In the genomic region with DNA sequence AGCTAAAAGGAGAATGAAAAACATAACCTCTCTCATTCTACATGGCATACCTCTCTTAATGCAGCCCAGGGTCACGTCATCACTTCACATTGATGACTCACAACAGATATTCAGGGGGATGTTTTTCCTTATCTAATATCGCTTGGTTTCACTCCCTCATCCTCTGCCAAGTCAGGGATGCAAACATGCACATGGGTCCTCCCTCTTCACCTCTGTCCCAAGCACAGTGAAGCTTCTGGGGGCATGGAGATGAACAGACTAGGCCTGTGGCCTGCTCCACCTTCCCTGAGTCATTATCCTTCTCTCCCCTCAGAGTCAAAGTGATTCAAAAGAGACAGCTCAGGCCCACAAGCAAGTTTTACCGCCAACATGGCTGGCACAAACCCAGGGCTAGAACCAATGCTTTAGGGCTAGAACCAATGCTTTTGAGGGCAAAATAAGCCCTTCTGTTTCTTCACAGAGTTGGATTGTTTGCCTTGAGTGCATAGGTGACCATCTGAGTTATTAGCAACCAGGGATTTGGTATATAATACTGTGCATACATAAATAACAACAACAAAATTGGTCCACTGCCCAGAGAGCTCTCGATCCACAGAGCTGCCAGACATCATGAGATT, we compare ENCODE assay signal across 9 cellular contexts. TPM values are rescaled to one million over a fixed set of nuclear protein-coding genes. Genes with fewer than 3 reads are reported as not detected.
DNase-seq lines count a peak whose midpoint lies in the region; TF ChIP-seq lines count a peak whose summit lies in the region.
"Had no signal": no experiment of that assay in that cellular context is flagged by ENCODE, and none has a peak within 500 bp of the region (broad histone marks: within the 10 kb centered on the region; RNA-seq: fewer than 3 reads in every experiment).

No MANE protein-coding gene starts in this region.

- no peak overlapping the region for H2BK120ac ChIP-seq in mesendoderm (ENCODE audit: low read depth, low read length)

- no peak overlapping the region for H4K8ac ChIP-seq in mesendoderm (ENCODE audit: low read depth, low read length)

- H3K27me3 Mint-ChIP-seq in chondrocyte (ENCODE audit: low read depth) (no peaks in the 10 kb centered on the region), glutamatergic neuron (ENCODE audit: unreplicated experiment) (peaks cover 22% of the 10 kb centered on the region)
- peaks cover 24% of the 10 kb centered on the region for H3K27me3 Mint-ChIP-seq in activated naive CD4-positive, alpha-beta T cell treated with anti-CD3 and anti-CD28 coated beads, Interleukin-2, amount 10 ng/mL, durations not matched to agents 7 days and 5 days

- H2AK5ac ChIP-seq in mesendoderm (ENCODE audit: low read length): no peak overlapping the region

- DNase-seq in MG63 (peak; percentile 96), chondrocyte (ENCODE audit: low spot score) (no peak), myocyte (ENCODE audit: low read depth) (peak; percentile 50), mesendoderm (no peak), medulla oblongata (ENCODE audit: extremely low spot score) (no peak), glutamatergic neuron (no peak)
- DNase-seq in activated naive CD4-positive, alpha-beta T cell treated with anti-CD3 and anti-CD28 coated beads, Interleukin-2, amount 10 ng/mL, durations not matched to agents 7 days and 5 days: no peak

- H3K27ac Mint-ChIP-seq in chondrocyte (ENCODE audit: unreplicated experiment) (peak overlapping the region; percentile 96), glutamatergic neuron (ENCODE audit: unreplicated experiment) (no peak overlapping the region)
- H3K27ac Mint-ChIP-seq in activated naive CD4-positive, alpha-beta T cell treated with anti-CD3 and anti-CD28 coated beads, Interleukin-2, amount 10 ng/mL, durations not matched to agents 7 days and 5 days: no peak overlapping the region

- no peaks in the 10 kb centered on the region for H3K79me1 ChIP-seq in mesendoderm (ENCODE audit: low read length)

- H2BK15ac ChIP-seq in mesendoderm (replicated peaks; ENCODE audit: low read depth): no peak overlapping the region

- H3K27ac ChIP-seq in 22Rv1: peak overlapping the region; percentile 68; the same call in 1 of the 2 replicates
- no peak overlapping the region for H3K27ac ChIP-seq in mesendoderm (ENCODE audit: low read depth, low read length)

- no peak for TF ChIP-seq CTCF in 22Rv1 (IDR thresholded peaks at IDR 0.05)
- no peak for TF ChIP-seq CTCF in chondrocyte (IDR thresholded peaks at IDR 0.05)
- no peak for TF ChIP-seq CTCF in glutamatergic neuron (IDR thresholded peaks at IDR 0.05; ENCODE audit: partially characterized antibody, unreplicated experiment)

- H3K4me1 ChIP-seq in mesendoderm (ENCODE audit: control insufficient read depth, low read depth, low read length): peaks cover 9% of the 10 kb centered on the region

- H3K9me3 ChIP-seq in MG63: no peaks in the 10 kb centered on the region
- H3K9me3 ChIP-seq: mucosa of descending colon had no signal

- no CpG with 5 or more reads among the region's 4 CpGs for WGBS in mesendoderm (ENCODE audit: extremely low coverage, insufficient coverage, low lambda C conversion rate)

- H3K18ac ChIP-seq in mesendoderm (ENCODE audit: low read length): no peak overlapping the region

- CTCF ChIA-PET in activated naive CD4-positive, alpha-beta T cell treated with anti-CD3 and anti-CD28 coated beads, Interleukin-2, amount 10 ng/mL, durations not matched to agents 7 days and 5 days (lab: Charles Lee): interaction anchor here (1.4 to 5.3 kb wide), 4 partner anchors 24 to 96 kb away, joined by 4 to 34 read pairs (median 14); no protein-coding TSS in a partner anchor

- peaks cover 56% of the 10 kb centered on the region for H3K4me1 Mint-ChIP-seq in chondrocyte (ENCODE audit: low read depth)
- peaks cover 12% of the 10 kb centered on the region for H3K4me1 Mint-ChIP-seq in glutamatergic neuron (ENCODE audit: low read depth, unreplicated experiment)
- peaks cover 46% of the 10 kb centered on the region for H3K4me1 Mint-ChIP-seq in activated naive CD4-positive, alpha-beta T cell treated with anti-CD3 and anti-CD28 coated beads, Interleukin-2, amount 10 ng/mL, durations not matched to agents 7 days and 5 days

- no peak overlapping the region for H3K4me2 ChIP-seq in mesendoderm (ENCODE audit: low read length)

- no peaks in the 10 kb centered on the region for H3K79me2 ChIP-seq in mesendoderm (ENCODE audit: control insufficient read depth, insufficient read depth, low read length)

- no peak overlapping the region for H3K9ac ChIP-seq in mesendoderm (ENCODE audit: low read length)

- no peak overlapping the region for H2BK5ac ChIP-seq in mesendoderm (ENCODE audit: low read length)

- H4K5ac ChIP-seq in mesendoderm (ENCODE audit: low read length): no peak overlapping the region

- no peak overlapping the region for H3K56ac ChIP-seq in mesendoderm (ENCODE audit: low read length)

- H3K36me3 Mint-ChIP-seq in chondrocyte (ENCODE audit: low read depth) (no peaks in the 10 kb centered on the region), glutamatergic neuron (ENCODE audit: unreplicated experiment) (no peaks in the 10 kb centered on the region)
- peaks cover 1% of the 10 kb centered on the region for H3K36me3 Mint-ChIP-seq in activated naive CD4-positive, alpha-beta T cell treated with anti-CD3 and anti-CD28 coated beads, Interleukin-2, amount 10 ng/mL, durations not matched to agents 7 days and 5 days

- no peak overlapping the region for H3K23ac ChIP-seq in mesendoderm (ENCODE audit: low read length)

- H3K4me3 Mint-ChIP-seq in chondrocyte (ENCODE audit: unreplicated experiment): no peak overlapping the region
- H3K4me3 Mint-ChIP-seq in glutamatergic neuron (ENCODE audit: unreplicated experiment): no peak overlapping the region
- H3K4me3 Mint-ChIP-seq in activated naive CD4-positive, alpha-beta T cell treated with anti-CD3 and anti-CD28 coated beads, Interleukin-2, amount 10 ng/mL, durations not matched to agents 7 days and 5 days: no peak overlapping the region

- no peaks in the 10 kb centered on the region for H3K27me3 ChIP-seq in MG63
- H3K27me3 ChIP-seq in mesendoderm (ENCODE audit: insufficient read depth, low read length, poor library complexity): peaks cover 6% of the 10 kb centered on the region

- H3K4ac ChIP-seq in mesendoderm (ENCODE audit: low read depth, low read length): no peak overlapping the region

- H3K4me3 ChIP-seq in MG63: no peak overlapping the region
- H3K4me3 ChIP-seq in mesendoderm (ENCODE audit: low read length): no peak overlapping the region
- H3K4me3 ChIP-seq: mucosa of descending colon had no signal

- H3K36me3 ChIP-seq in MG63 (peaks cover 12% of the 10 kb centered on the region), mesendoderm (ENCODE audit: control insufficient read depth, insufficient read depth, low read length) (no peaks in the 10 kb centered on the region)

- no peaks in the 10 kb centered on the region for H3K9me3 Mint-ChIP-seq in chondrocyte (ENCODE audit: low read depth)
- no peaks in the 10 kb centered on the region for H3K9me3 Mint-ChIP-seq in glutamatergic neuron (ENCODE audit: unreplicated experiment)
- H3K9me3 Mint-ChIP-seq in activated naive CD4-positive, alpha-beta T cell treated with anti-CD3 and anti-CD28 coated beads, Interleukin-2, amount 10 ng/mL, durations not matched to agents 7 days and 5 days: no peaks in the 10 kb centered on the region

RNA-seq across cellular contexts. Expression of a gene that starts 2.2 kb away (rescaled TPM):
- total RNA-seq in MG63 (2014; rRNA removed; shearing (Covaris generic); ENCODE audit: low replicate concordance): 115 and 538 TPM in 2 replicates
- total RNA-seq in chondrocyte (160 to 407 TPM (median 183 TPM) in 3 replicates), myocyte (7.1 and 18.6 TPM in 2 replicates), glutamatergic neuron (ENCODE audit: unreplicated experiment) (not detected)
- polyA plus RNA-seq in myocyte (2012): 374 TPM
- 36.7 TPM for polyA plus RNA-seq in mesendoderm (2013, experiment 1 of 2)
- 37.4 TPM for polyA plus RNA-seq in mesendoderm (2013, experiment 2 of 2)

RNA-seq across cellular contexts. Expression of a gene that starts 16.9 kb away (rescaled TPM):
- total RNA-seq in MG63 (2014; rRNA removed; shearing (Covaris generic); ENCODE audit: low replicate concordance): not detected in 2 replicates
- 0.77 TPM in 1 of 3 replicates, not detected in the others for total RNA-seq in chondrocyte
- total RNA-seq in myocyte: not detected in 2 replicates
- polyA plus RNA-seq in myocyte (2012): 4.3 TPM
- polyA plus RNA-seq in mesendoderm (2013, experiment 1 of 2): 0.22 TPM
- 0.22 TPM for polyA plus RNA-seq in mesendoderm (2013, experiment 2 of 2)
- not detected for total RNA-seq in glutamatergic neuron (ENCODE audit: unreplicated experiment)

RNA-seq across cellular contexts. Expression of a gene that starts 19.4 kb away (rescaled TPM):
- total RNA-seq in MG63 (2014; rRNA removed; shearing (Covaris generic); ENCODE audit: low replicate concordance): 49.5 and 203 TPM in 2 replicates
- 23.2 to 35.8 TPM (median 31.4 TPM) in 3 replicates for total RNA-seq in chondrocyte
- 24.7 and 26.6 TPM in 2 replicates for total RNA-seq in myocyte
- polyA plus RNA-seq in myocyte (2012): 54.0 TPM
- polyA plus RNA-seq in mesendoderm (2013, experiment 1 of 2): 4.4 TPM
- polyA plus RNA-seq in mesendoderm (2013, experiment 2 of 2): 6.1 TPM
- total RNA-seq in glutamatergic neuron (ENCODE audit: unreplicated experiment): not detected

RNA-seq across cellular contexts. Expression of a gene that starts 26.3 kb away (rescaled TPM):
- total RNA-seq in MG63 (2014; rRNA removed; shearing (Covaris generic); ENCODE audit: low replicate concordance): 5.2 and 26.7 TPM in 2 replicates
- 0.35 to 0.59 TPM in 2 of 3 replicates, not detected in the other for total RNA-seq in chondrocyte
- not detected in 2 replicates for total RNA-seq in myocyte
- 0.19 TPM for polyA plus RNA-seq in myocyte (2012)
- polyA plus RNA-seq in mesendoderm (2013, experiment 1 of 2): 0.08 TPM
- polyA plus RNA-seq in mesendoderm (2013, experiment 2 of 2): 0.24 TPM
- total RNA-seq in glutamatergic neuron (ENCODE audit: unreplicated experiment): not detected

RNA-seq across cellular contexts. Expression of a gene that starts 32.3 kb away (rescaled TPM):
- total RNA-seq in MG63 (2014; rRNA removed; shearing (Covaris generic); ENCODE audit: low replicate concordance): not detected in 2 replicates
- total RNA-seq in chondrocyte (1.1 TPM in 1 of 3 replicates, not detected in the others), myocyte (not detected in 2 replicates), glutamatergic neuron (ENCODE audit: unreplicated experiment) (not detected)
- not detected for polyA plus RNA-seq in myocyte (2012)
- polyA plus RNA-seq in mesendoderm (2013, experiment 1 of 2): not detected
- not detected for polyA plus RNA-seq in mesendoderm (2013, experiment 2 of 2)

Comparison
In these comparisons a context has a peak if more than half of its experiments do, and no peak if none do; other contexts are left out.
1. DNase-seq: peak in MG63 (single experiment) and myocyte (single experiment); none in chondrocyte (single experiment), mesendoderm (single experiment), medulla oblongata (single experiment), glutamatergic neuron (single experiment) and activated naive CD4-positive, alpha-beta T cell treated with anti-CD3 and anti-CD28 coated beads, Interleukin-2, amount 10 ng/mL, durations not matched to agents 7 days and 5 days (single experiment).
2. RNA of a gene that starts 19.4 kb away (total RNA-seq): 49.5 to 203 TPM in MG63, 23.2 to 35.8 TPM in chondrocyte and 24.7 to 26.6 TPM in myocyte; not detected in glutamatergic neuron (single experiment); every median in the first group is over 10 times any median in the second.